Comparison of ENCODE assay signal across 1 cellular context in the genomic region with DNA sequence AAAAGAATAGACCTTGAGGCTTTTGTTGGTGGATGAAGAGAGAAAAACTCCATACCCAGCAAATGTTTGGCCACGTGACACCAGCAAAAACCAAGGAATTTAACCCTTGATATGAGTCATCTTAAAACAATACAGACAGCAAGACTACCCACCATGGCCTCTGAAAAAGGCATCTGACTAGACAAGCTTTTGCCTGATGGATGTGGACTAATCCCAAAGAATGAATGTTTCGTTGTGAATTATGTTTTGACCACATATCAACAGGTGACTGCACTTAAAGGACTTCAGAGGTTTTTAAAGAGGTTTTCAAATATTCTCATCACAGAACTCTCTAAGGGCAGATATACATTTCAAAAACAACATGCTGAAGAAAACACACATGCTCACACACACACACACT.
TF ChIP-seq lines count a peak whose summit lies in the region.

No MANE protein-coding gene starts in this region.

TF ChIP-seq in endothelial cell of umbilical vein, 7 proteins besides CTCF, POLR2A, EP300 and RAD21:
- TF ChIP-seq EZH2 (IDR thresholded peaks at IDR 0.05; ENCODE audit: borderline replicate concordance, low read depth, low read length, severe bottlenecking) (no peak), JUN (IDR thresholded peaks at IDR 0.05; ENCODE audit: borderline replicate concordance, insufficient read depth, insufficient read length, low read depth) (peak; percentile 74), POLR2AphosphoS5 (IDR thresholded peaks at IDR 0.05; ENCODE audit: insufficient read depth, low read depth, low read length) (no peak), FOS (IDR thresholded peaks at IDR 0.05; ENCODE audit: borderline replicate concordance, insufficient read depth, low read length) (peak; percentile 78), MYC (IDR thresholded peaks at IDR 0.05; ENCODE audit: low read depth, low read length) (no peak), GATA2 (IDR thresholded peaks at IDR 0.05; ENCODE audit: insufficient read depth, insufficient read length, low read depth, low read length) (no peak)
- TF ChIP-seq, protein P1, sequence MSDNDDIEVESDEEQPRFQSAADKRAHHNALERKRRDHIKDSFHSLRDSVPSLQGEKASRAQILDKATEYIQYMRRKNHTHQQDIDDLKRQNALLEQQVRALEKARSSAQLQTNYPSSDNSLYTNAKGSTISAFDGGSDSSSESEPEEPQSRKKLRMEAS (IDR thresholded peaks at IDR 0.05; ENCODE audit: insufficient read depth, insufficient read length), result peak; percentile 40
